ENCODE assay signal across 16 cellular contexts in the genomic region with DNA sequence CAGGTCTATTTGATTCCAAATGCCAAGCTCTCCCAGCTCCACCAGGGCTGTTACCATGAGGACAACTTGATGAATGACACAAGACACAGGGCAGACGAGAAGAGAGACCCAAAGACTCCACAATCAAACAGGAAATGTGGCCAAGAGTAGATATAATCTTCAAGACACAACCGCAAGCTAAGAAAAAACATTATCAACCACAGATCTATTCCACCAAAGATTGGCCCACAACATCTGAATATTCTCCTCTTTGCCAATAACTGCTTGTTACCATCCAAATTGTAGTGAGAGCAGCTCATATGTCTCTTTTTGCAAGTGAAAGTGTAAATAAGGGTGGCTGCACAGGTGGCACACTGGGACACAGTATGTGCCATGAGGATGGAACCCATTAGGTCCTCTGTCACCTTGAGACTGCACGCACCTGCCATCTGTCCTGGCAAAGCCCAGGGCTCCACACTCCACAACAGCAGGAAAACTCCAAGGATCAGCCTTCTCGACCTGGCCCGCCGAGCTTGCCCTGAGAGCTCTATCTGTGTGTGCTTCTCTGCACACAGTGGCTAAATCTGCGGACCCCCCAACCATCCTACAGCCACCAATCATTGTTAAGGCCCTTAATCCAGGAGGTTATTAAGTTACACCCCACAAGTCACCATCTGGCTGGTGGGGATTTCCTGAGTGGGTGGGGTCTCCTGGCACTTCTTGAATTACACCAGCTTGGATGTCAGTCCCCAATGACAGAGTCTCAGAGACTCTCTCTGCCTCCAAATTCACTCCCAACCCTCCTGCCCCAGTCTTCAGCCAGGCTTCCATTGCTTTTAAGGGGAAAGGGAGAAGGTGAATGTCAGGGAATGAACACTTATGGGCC. TPM values are rescaled to one million over a fixed set of nuclear protein-coding genes. Genes with fewer than 3 reads are reported as not detected.
DNase-seq lines count a peak whose midpoint lies in the region; ATAC-seq lines count a peak whose summit lies in the region.
"Had no signal": no experiment of that assay in that cellular context is flagged by ENCODE, and none has a peak within 500 bp of the region (broad histone marks: within the 10 kb centered on the region; RNA-seq: fewer than 3 reads in every experiment).

No MANE protein-coding gene starts in this region.

- peak; percentile 61 for ATAC-seq in GM18498 (IDR thresholded peaks at IDR 0.05; ENCODE audit: unreplicated experiment)
- peak; percentile 84 to 93 (median 92) for ATAC-seq in T-cell (replicated peaks in 1 of 4)
- no peak for ATAC-seq in GM21447 (IDR thresholded peaks at IDR 0.05; ENCODE audit: unreplicated experiment)
- ATAC-seq: left colon had no signal

- CTCF ChIA-PET in CD4-positive, alpha-beta memory T cell (lab: Charles Lee; ENCODE audit: partially characterized antibody) = interaction anchor here (0.7 to 1.2 kb wide), 5 partner anchors 9 to 67 kb away, joined by 3 to 4 read pairs (median 3); no protein-coding TSS in a partner anchor
- CTCF ChIA-PET in T-cell (lab: Charles Lee) = interaction anchor here (0.6 to 1.1 kb wide), 3 partner anchors 11 to 1814 kb away, joined by 4 to 8 read pairs (median 5); no protein-coding TSS in a partner anchor

- H3K27ac Mint-ChIP-seq in CD4-positive, alpha-beta memory T cell = peak overlapping the region in 6 of 7 donors; percentile 3 to 74 (median 66)
- H3K27ac Mint-ChIP-seq in T-cell = peak overlapping the region; percentile 8 to 44

- peaks cover 0 to 7% of the 10 kb centered on the region in 2 donors for H3K36me3 Mint-ChIP-seq in CD4-positive, alpha-beta memory T cell
- H3K36me3 Mint-ChIP-seq in T-cell = peaks cover 5% of the 10 kb centered on the region

- POLR2A ChIA-PET in CD4-positive, alpha-beta memory T cell (lab: Charles Lee; ENCODE audit: partially characterized antibody) = interaction anchor here (0.9 to 1.5 kb wide), 7 partner anchors 11 to 216 kb away, joined by 3 to 37 read pairs (median 4); no protein-coding TSS in a partner anchor
- POLR2A ChIA-PET in T-cell (lab: Charles Lee) = interaction anchor here in 1 of 2 donors (0.8 kb wide), 1 partner anchor 11 kb away, joined by 3 read pairs; no protein-coding TSS in a partner anchor

- peak; percentile 66 to 82 (median 78) for DNase-seq in CD4-positive, alpha-beta memory T cell
- peak in 22 of 34 experiments; percentile 4 to 39 (median 16) for DNase-seq in T-cell
- peak; percentile 81 for DNase-seq in central memory CD4-positive, alpha-beta T cell
- DNase-seq in NCI-H748 treated with DMSO at 0.1 percent for 48 hours (lab: John Stamatoyannopoulos, UW) = no peak
- DNase-seq in NCI-H446 treated with DMSO at 0.1 percent for 48 hours (lab: John Stamatoyannopoulos, UW) = no peak
- no peak for DNase-seq in SKM-1 (lab: John Stamatoyannopoulos, UW; ENCODE audit: unreplicated experiment)
- DNase-seq: cerebellar nuclear complex, erythroblast, Karpas-422, left colon, WERI-Rb-1 had no signal

- peaks cover 22% of the 10 kb centered on the region for H3K4me1 ChIP-seq in CD4-positive, alpha-beta memory T cell (ENCODE audit: insufficient read depth, low read length)
- H3K4me1 ChIP-seq: SJSA1 had no signal

- intact Hi-C loops in CD4-positive, alpha-beta memory T cell (cut with micrococcal nuclease) = loop anchor here (1.0 to 2.0 kb wide), 3 partner anchors 11 to 51 kb away; a partner anchor contains a TSS

- peak overlapping the region; percentile 3 to 82 (median 54) for H3K4me3 Mint-ChIP-seq in CD4-positive, alpha-beta memory T cell
- H3K4me3 Mint-ChIP-seq in T-cell = peak overlapping the region; percentile 13 to 77 (median 15)

- H3K9me3 Mint-ChIP-seq in CD4-positive, alpha-beta memory T cell = peaks cover 0 to 10% (median 1%) of the 10 kb centered on the region in 8 donors
- H3K9me3 Mint-ChIP-seq in T-cell = peaks cover 0 to 7% (median under 1%) of the 10 kb centered on the region in 3 donors

- H3K4me3 ChIP-seq in CD4-positive, alpha-beta memory T cell (ENCODE audit: low read length in 2 of 2) = peak overlapping the region in 1 of 2 donors; percentile 7
- H3K4me3 ChIP-seq: SJSA1 had no signal

- no peaks in the 10 kb centered on the region for H3K9me3 ChIP-seq in CD4-positive, alpha-beta memory T cell (ENCODE audit: control insufficient read depth in 1 of 2, low read length in 2 of 2)
- H3K9me3 ChIP-seq: SJSA1 had no signal

- no peaks in the 10 kb centered on the region for H3K27me3 ChIP-seq in CD4-positive, alpha-beta memory T cell (ENCODE audit: insufficient read depth, low read length)
- H3K27me3 ChIP-seq: SJSA1 had no signal

- H3K36me3 ChIP-seq in CD4-positive, alpha-beta memory T cell (ENCODE audit: insufficient read depth, low read length) = no peaks in the 10 kb centered on the region
- H3K36me3 ChIP-seq: SJSA1, WERI-Rb-1 had no signal

- no peak overlapping the region for H3K27ac ChIP-seq in CD4-positive, alpha-beta memory T cell (ENCODE audit: low read depth, low read length)
- H3K27ac ChIP-seq: C4-2B, SJSA1, WERI-Rb-1 had no signal

- H3K27me3 Mint-ChIP-seq in CD4-positive, alpha-beta memory T cell = peaks cover 9 to 17% of the 10 kb centered on the region in 2 donors
- H3K27me3 Mint-ChIP-seq in T-cell = peaks cover 0 to 7% of the 10 kb centered on the region in 2 donors

- peaks cover 20 to 37% (median 27%) of the 10 kb centered on the region in 4 donors for H3K4me1 Mint-ChIP-seq in CD4-positive, alpha-beta memory T cell
- H3K4me1 Mint-ChIP-seq in T-cell = peaks cover 24 to 37% (median 24%) of the 10 kb centered on the region in 3 donors

RNA-seq across cellular contexts. Expression of a gene that starts 50.5 kb away (rescaled TPM):
- total RNA-seq in CD4-positive, alpha-beta memory T cell = under 1 TPM in 1 of 2 experiments, not detected in 1; 0.78 TPM
- not detected for polyA plus RNA-seq in CD4-positive, alpha-beta memory T cell
- under 1 TPM in 1 of 5 donors, not detected in 4; 0.88 TPM for total RNA-seq in T-cell
- total RNA-seq: SJSA1, subcutaneous adipose tissue had no signal

Comparison
In these comparisons a context has a peak if more than half of its experiments do, and no peak if none do; other contexts are left out.
1. DNase-seq: peak in CD4-positive, alpha-beta memory T cell (5 of 5), T-cell (22 of 34) and central memory CD4-positive, alpha-beta T cell (single experiment); none in NCI-H748 treated with DMSO at 0.1 percent for 48 hours (single experiment), NCI-H446 treated with DMSO at 0.1 percent for 48 hours (single experiment) and SKM-1 (single experiment).